16 cellular contexts compared by ENCODE assay signal in genomic region chr12:106297075-106297474, GRCh38.
"Had no signal": no experiment of that assay in that cellular context is flagged by ENCODE, and none has a peak within 500 bp of the region (broad histone marks: within the 10 kb centered on the region; RNA-seq: fewer than 3 reads in every experiment).

No MANE protein-coding gene starts in this region.

- H3K27ac ChIP-seq: colonic mucosa, esophagus muscularis mucosa, lower lobe of right lung, psoas muscle, thoracic aorta had no signal

- H3K4me1 ChIP-seq: colonic mucosa had no signal

- DNase-seq: activated B cell treated with CpG ODN at 0.5 μM for 24 hours; activated CD4-positive, alpha-beta T cell treated with anti-CD3 and anti-CD28 coated beads, Interleukin-2, amount 50 U/mL, for 1 hour; activated CD8-positive, alpha-beta memory T cell treated with anti-CD3 and anti-CD28 coated beads for 24 hours; activated gamma-delta T cell treated with Interleukin-2 at 50 U/mL for 16 hours; amniotic stem cell; central memory CD4-positive, alpha-beta T cell; colonic mucosa; immature natural killer cell; lower lobe of right lung; midbrain; psoas muscle; sigmoid colon; stimulated activated CD4-positive, alpha-beta T cell treated with anti-CD3 and anti-CD28 coated beads, Interleukin-1b, Interleukin-23, amount 100 ng/mL, for 48 hours; T-helper 2 cell had no signal

- H3K9me3 ChIP-seq: colonic mucosa, esophagus muscularis mucosa, lower lobe of right lung, psoas muscle, sigmoid colon, thoracic aorta had no signal

- H3K36me3 ChIP-seq: colonic mucosa, esophagus muscularis mucosa, lower lobe of right lung, sigmoid colon, thoracic aorta had no signal

- H3K4me3 ChIP-seq: colonic mucosa, esophagus muscularis mucosa, lower lobe of right lung, psoas muscle, sigmoid colon, thoracic aorta had no signal

- H3K27me3 ChIP-seq: colonic mucosa, esophagus muscularis mucosa, sigmoid colon had no signal
